24 cellular contexts compared by ENCODE assay signal in the genomic region with DNA sequence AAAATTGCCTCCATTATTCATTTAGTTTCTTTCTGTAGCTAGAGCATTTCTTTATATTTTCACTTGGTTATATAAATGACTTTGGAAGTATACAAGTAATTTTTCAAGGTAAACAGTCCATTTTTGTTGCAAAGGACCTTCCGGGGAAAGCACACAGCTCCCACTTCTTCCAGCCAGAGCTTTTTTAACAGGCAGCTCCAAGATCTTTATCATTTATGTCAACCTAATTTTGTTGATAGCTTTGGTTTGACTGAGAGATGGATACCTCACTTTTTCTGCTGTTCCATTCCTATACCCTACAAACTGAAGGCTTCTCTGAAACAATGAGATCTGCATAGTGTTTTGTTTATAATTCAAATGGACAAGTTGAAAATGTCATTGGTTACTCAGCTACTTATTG.
"Had no signal": no experiment of that assay in that cellular context is flagged by ENCODE, and none has a peak within 500 bp of the region (broad histone marks: within the 10 kb centered on the region; RNA-seq: fewer than 3 reads in every experiment).

No MANE protein-coding gene starts in this region.

- ATAC-seq: psoas muscle; right cardiac atrium; right lobe of liver; stimulated activated effector memory CD8-positive, alpha-beta T cell treated with anti-CD3 and anti-CD28 coated beads, Interleukin-12 subunit alpha, Interleukin-12 subunit beta, amount 100 ng/mL, for 72 hours; stimulated activated naive B cell treated with anti-CD40 and anti-IgM and Interleukin-4, amounts not matched to agents 10 μg/mL and 1 μg/mL and 100 μg/mL, for 72 hours had no signal

- H3K27me3 ChIP-seq: neural progenitor cell, ovary, right lobe of liver, sigmoid colon, stomach, thyroid gland, tibial nerve, upper lobe of left lung, vagina had no signal

- H3K4me1 ChIP-seq: neural progenitor cell, parathyroid adenoma, psoas muscle, right lobe of liver, sigmoid colon, stomach, tibial nerve, upper lobe of left lung, vagina had no signal

- H3K36me3 ChIP-seq: neural progenitor cell, ovary, right lobe of liver, sigmoid colon, stomach, thoracic aorta, thyroid gland, tibial nerve, upper lobe of left lung, vagina had no signal

- H2AFZ ChIP-seq: neural progenitor cell, parathyroid adenoma had no signal

- H3K9ac ChIP-seq: neural progenitor cell, parathyroid adenoma had no signal

- DNase-seq: occipital lobe; ovary; posterior cingulate gyrus; psoas muscle; right cardiac atrium; right lobe of liver; sigmoid colon; small intestine; stimulated activated CD4-positive, alpha-beta T cell treated with anti-CD3 and anti-CD28 coated beads, Interleukin-15, amount 100 ng/mL, for 24 hours; stimulated activated CD4-positive, alpha-beta T cell treated with anti-CD3 and anti-CD28 coated beads, Interleukin-2, amount 100 ng/mL, for 24 hours; stimulated activated CD4-positive, alpha-beta T cell treated with anti-CD3 and anti-CD28 coated beads, Interleukin-2, amount 100 ng/mL, for 48 hours; stimulated activated CD4-positive, alpha-beta T cell treated with anti-CD3 and anti-CD28 coated beads, Interleukin-4, amount 100 ng/mL, for 24 hours; stimulated activated naive B cell treated with anti-CD40 and anti-IgM and Interleukin-4, amounts not matched to agents 10 μg/mL and 1 μg/mL and 100 μg/mL, for 72 hours; stimulated activated naive CD4-positive, alpha-beta T cell treated with Interleukin-2 at 50 U/mL for 16 hours; stomach; thyroid gland; trophoblast cell; upper lobe of left lung had no signal

- H3K4me3 ChIP-seq: neural progenitor cell, ovary, psoas muscle, right lobe of liver, sigmoid colon, stomach, thoracic aorta, thyroid gland, tibial nerve, upper lobe of left lung, vagina had no signal

- H3K27ac ChIP-seq: neural progenitor cell, ovary, parathyroid adenoma, psoas muscle, right lobe of liver, sigmoid colon, stomach, thoracic aorta, thyroid gland, tibial nerve, upper lobe of left lung, vagina had no signal

- H3K4me2 ChIP-seq: neural progenitor cell had no signal

- H3K79me2 ChIP-seq: parathyroid adenoma had no signal

- H3K9me3 ChIP-seq: ovary, psoas muscle, right lobe of liver, sigmoid colon, stomach, thoracic aorta, thyroid gland, tibial nerve, upper lobe of left lung, vagina had no signal
